ENCODE assay signal across 13 cellular contexts in the genomic region with DNA sequence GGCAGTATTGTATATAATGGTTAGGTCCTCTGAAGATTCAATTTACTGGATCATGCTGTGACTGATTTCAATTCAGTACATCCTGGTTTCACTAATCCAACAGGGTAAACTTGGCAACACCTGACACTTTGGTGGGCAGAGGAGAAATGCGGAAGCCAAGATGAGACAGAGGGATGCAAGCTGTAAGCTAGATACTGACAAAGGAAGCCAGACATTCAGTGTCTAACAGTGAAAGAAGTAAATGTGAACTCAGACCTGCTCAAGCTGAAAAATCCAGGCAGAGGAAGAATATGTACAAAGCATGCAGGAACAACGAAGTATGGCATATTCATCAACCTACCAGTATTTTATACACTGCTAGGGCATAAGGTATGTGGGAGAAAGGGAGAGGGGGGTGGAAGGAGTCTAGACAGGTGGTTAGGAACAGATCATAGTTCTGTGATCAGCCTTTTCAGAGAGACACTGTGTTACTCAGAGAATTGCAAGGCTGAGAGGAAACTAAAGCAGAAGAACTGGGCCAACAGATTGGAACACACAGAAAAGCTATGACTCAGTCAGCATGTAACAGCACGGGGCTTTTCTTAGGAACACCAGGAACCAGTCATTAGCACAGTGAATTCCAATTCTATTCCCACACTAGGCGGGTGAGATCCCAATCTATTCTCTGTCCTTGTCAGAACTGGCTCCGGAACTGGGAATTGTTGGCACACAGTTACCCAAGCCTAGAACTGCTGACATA. TPM values are rescaled to one million over a fixed set of nuclear protein-coding genes. Genes with fewer than 3 reads are reported as not detected.
DNase-seq lines count a peak whose midpoint lies in the region; ATAC-seq, FAIRE-seq and TF ChIP-seq lines count a peak whose summit lies in the region.
"Had no signal": no experiment of that assay in that cellular context is flagged by ENCODE, and none has a peak within 500 bp of the region (broad histone marks: within the 10 kb centered on the region; RNA-seq: fewer than 3 reads in every experiment).

No MANE protein-coding gene starts in this region.

- H3K36me3 Mint-ChIP-seq in activated naive CD8-positive, alpha-beta T cell: peaks cover 16% of the 10 kb centered on the region

- peak overlapping the region; percentile 96 for H3K27ac Mint-ChIP-seq in activated naive CD8-positive, alpha-beta T cell

- H3K4me3 Mint-ChIP-seq in activated naive CD8-positive, alpha-beta T cell: peak overlapping the region; percentile 79

- no peaks in the 10 kb centered on the region for H3K9me3 Mint-ChIP-seq in activated naive CD8-positive, alpha-beta T cell (ENCODE audit: low read depth)

- no peak for FAIRE-seq in D721Med (lab: Jason Lieb, UNC)

- H3K4me1 Mint-ChIP-seq in activated naive CD8-positive, alpha-beta T cell (ENCODE audit: low read depth): peaks cover 96% of the 10 kb centered on the region

- DNase-seq in G401 (ENCODE audit: low spot score) (peak; percentile 79), islet precursor cell (peak; percentile 89), globus pallidus (ENCODE audit: low spot score) (no peak), D721Med (ENCODE audit: insufficient read length, low spot score) (no peak)
- DNase-seq: NCI-H1092, psoas muscle, SHP77 had no signal

- ATAC-seq in HG02642 (IDR thresholded peaks at IDR 0.05; ENCODE audit: poor library complexity, unreplicated experiment) (no peak), GM19023 (IDR thresholded peaks at IDR 0.05; ENCODE audit: unreplicated experiment) (no peak)
- ATAC-seq: left lobe of liver, psoas muscle had no signal

- TF ChIP-seq CTCF in 22Rv1 (IDR thresholded peaks at IDR 0.05): no peak
- TF ChIP-seq CTCF in D721Med (IDR thresholded peaks at IDR 0.05; ENCODE audit: insufficient read depth, missing control alignments): no peak

- H3K27ac ChIP-seq in 22Rv1: peak overlapping the region; percentile 24; the same call in 1 of the 2 replicates
- H3K27ac ChIP-seq: HL-60, psoas muscle had no signal

- H3K27me3 Mint-ChIP-seq in activated naive CD8-positive, alpha-beta T cell: no peaks in the 10 kb centered on the region

- in situ Hi-C loops in G401 (cut with HindIII; ENCODE audit: low sequenced_read_pairs): no loop called here

RNA-seq across cellular contexts. Expression of a gene that starts 40.3 kb away (rescaled TPM):
- not detected in 2 replicates for total RNA-seq in G401 (2014; rRNA removed; shearing (Covaris generic))

Comparison
In these comparisons a context has a peak if more than half of its experiments do, and no peak if none do; other contexts are left out.
1. DNase-seq: peak in G401 (single experiment) and islet precursor cell (single experiment); none in globus pallidus (single experiment) and D721Med (single experiment).